ENCODE assay signal across 8 cellular contexts in genomic region chr14:24972844-24973243, GRCh38.
"Had no signal": no experiment of that assay in that cellular context is flagged by ENCODE, and none has a peak within 500 bp of the region (broad histone marks: within the 10 kb centered on the region; RNA-seq: fewer than 3 reads in every experiment).

No MANE protein-coding gene starts in this region.

- DNase-seq: GDM1, GF-D8 had no signal

- FAIRE-seq: G401.6, GM12878, GM12891, GM12892, GM18507, GM19239 had no signal

- H3K4me3 ChIP-seq: GM12878 had no signal
